In the genomic region with DNA sequence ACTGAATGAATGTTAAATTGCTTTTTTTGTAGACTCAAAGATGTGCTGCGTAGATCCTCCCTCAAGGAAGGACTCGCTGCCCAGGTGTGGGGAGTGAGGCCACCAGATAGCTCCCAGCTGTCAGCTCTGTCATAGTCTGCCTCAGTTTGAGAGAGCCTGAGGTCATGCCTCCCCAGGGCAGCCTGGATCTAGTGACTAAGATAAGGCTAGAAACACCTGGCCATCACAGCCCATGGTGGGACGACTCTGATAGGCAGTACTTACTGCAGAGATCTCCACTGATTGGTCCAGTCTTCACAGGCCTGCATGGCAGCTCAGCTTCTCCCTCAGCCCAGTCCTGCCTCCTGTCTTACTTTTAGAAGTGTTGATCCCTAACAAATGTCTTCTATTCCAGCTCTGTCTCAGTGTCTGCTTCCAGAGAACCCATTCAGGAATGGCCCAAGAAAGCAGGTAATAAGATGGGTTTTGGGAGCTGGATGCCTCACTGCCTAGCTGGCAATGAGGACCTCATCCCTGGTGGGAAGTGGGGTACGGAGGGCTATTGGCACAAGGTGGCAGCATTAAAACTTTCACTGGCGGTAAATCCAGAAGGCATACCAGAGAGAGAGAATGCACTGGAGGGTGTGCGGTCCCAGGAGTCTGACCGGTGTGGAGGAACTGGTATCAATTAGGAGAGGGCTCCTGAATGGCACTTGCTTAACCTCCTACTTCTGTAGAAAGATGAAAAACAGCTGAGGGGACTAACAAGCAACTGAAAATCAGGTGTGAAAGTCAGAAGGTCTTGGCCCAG, we compare ENCODE assay signal across 30 cellular contexts. TPM values are rescaled to one million over a fixed set of nuclear protein-coding genes. Genes with fewer than 3 reads are reported as not detected.
DNase-seq lines count a peak whose midpoint lies in the region; ATAC-seq and TF ChIP-seq lines count a peak whose summit lies in the region.
"Had no signal": no experiment of that assay in that cellular context is flagged by ENCODE, and none has a peak within 500 bp of the region (broad histone marks: within the 10 kb centered on the region; RNA-seq: fewer than 3 reads in every experiment).

No MANE protein-coding gene starts in this region.

- H3K4me3 Mint-ChIP-seq in stimulated activated effector memory CD8-positive, alpha-beta T cell treated with anti-CD3 and anti-CD28 coated beads, Interleukin-12 subunit alpha, Interleukin-12 subunit beta, amount 100 ng/mL, for 72 hours: no peak overlapping the region
- H3K4me3 Mint-ChIP-seq: activated CD4-positive, alpha-beta T cell treated with anti-CD3 and anti-CD28 coated beads for 36 hours; central memory CD8-positive, alpha-beta T cell; natural killer cell had no signal

- no peaks in the 10 kb centered on the region for H3K36me3 ChIP-seq in Panc1 (ENCODE audit: control insufficient read depth, insufficient read depth, low read length)
- no peaks in the 10 kb centered on the region for H3K36me3 ChIP-seq in ascending aorta
- no peaks in the 10 kb centered on the region for H3K36me3 ChIP-seq in right atrium auricular region
- H3K36me3 ChIP-seq: BLaER1 treated with 17β-estradiol and CSF1 and Interleukin-3, amounts not matched to agents 10 nM and 100 nM; spleen; upper lobe of left lung had no signal

- no peak for TF ChIP-seq CTCF in Panc1 (IDR thresholded peaks at IDR 0.05)
- no peak for TF ChIP-seq CTCF in ascending aorta (IDR thresholded peaks at IDR 0.05)
- no peak for TF ChIP-seq CTCF in right atrium auricular region (IDR thresholded peaks at IDR 0.05)

- POLR2A ChIA-PET in Panc1 (lab: Charles Lee): no interaction called here

- intact Hi-C loops in Panc1 (cut with micrococcal nuclease; ENCODE audit: unreplicated experiment) (no loop called here), ascending aorta (cut with DNase I) (no loop called here)

- H3K4me1 ChIP-seq in Panc1 (ENCODE audit: control insufficient read depth, insufficient read depth, low read length): peaks cover 9% of the 10 kb centered on the region; the same call in 1 of the 2 replicates
- H3K4me1 ChIP-seq in ascending aorta: no peaks in the 10 kb centered on the region
- H3K4me1 ChIP-seq in right atrium auricular region: no peaks in the 10 kb centered on the region
- H3K4me1 ChIP-seq: BLaER1 treated with 17β-estradiol and CSF1 and Interleukin-3, amounts not matched to agents 10 nM and 100 nM; spleen; upper lobe of left lung had no signal

- no peaks in the 10 kb centered on the region for H3K9me3 ChIP-seq in Panc1 (ENCODE audit: control insufficient read depth, insufficient read depth, low read depth, low read length)
- no peaks in the 10 kb centered on the region for H3K9me3 ChIP-seq in ascending aorta
- no peaks in the 10 kb centered on the region for H3K9me3 ChIP-seq in right atrium auricular region
- H3K9me3 ChIP-seq: BLaER1 treated with 17β-estradiol and CSF1 and Interleukin-3, amounts not matched to agents 10 nM and 100 nM; spleen; upper lobe of left lung had no signal

- DNase-seq in ELF-1 (ENCODE audit: low read depth, low spot score) (peak; percentile 58), Panc1 (ENCODE audit: low read depth, low spot score) (no peak), erythroblast (lab: John Stamatoyannopoulos, UW) (peak; percentile 38 to 50), pons (ENCODE audit: low spot score) (no peak), ascending aorta (ENCODE audit: low spot score in 2 of 2) (no peak), right atrium auricular region (ENCODE audit: low spot score) (no peak), NCI-H2107 treated with DMSO at 0.1 percent for 48 hours (lab: John Stamatoyannopoulos, UW; ENCODE audit: unreplicated experiment) (no peak)
- no peak for DNase-seq in stimulated activated effector memory CD8-positive, alpha-beta T cell treated with anti-CD3 and anti-CD28 coated beads, Interleukin-12 subunit alpha, Interleukin-12 subunit beta, amount 100 ng/mL, for 72 hours (ENCODE audit: low spot score in 2 of 2)
- DNase-seq: activated CD4-positive, alpha-beta T cell treated with anti-CD3 and anti-CD28 coated beads for 36 hours; activated T-cell treated with anti-CD3 and anti-CD28 coated beads, Interleukin-2, amount 50 U/mL, for 1 hour; kidney; natural killer cell; NCI-H1048; NCI-H187; NCI-H2171 treated with DMSO at 0.1 percent for 48 hours; NCI-H524 treated with DMSO at 0.1 percent for 48 hours; NK-92 treated with Interleukin-12 subunit alpha and Interleukin-12 subunit beta, amount 100 ng/mL, for 24 hours; PC-9; retina; SIG-M5; spleen; upper lobe of left lung had no signal

- no peaks in the 10 kb centered on the region for H3K36me3 Mint-ChIP-seq in stimulated activated effector memory CD8-positive, alpha-beta T cell treated with anti-CD3 and anti-CD28 coated beads, Interleukin-12 subunit alpha, Interleukin-12 subunit beta, amount 100 ng/mL, for 72 hours
- H3K36me3 Mint-ChIP-seq: natural killer cell had no signal

- in situ Hi-C loops in Panc1 (cut with HindIII; ENCODE audit: low pct_unique_long_range_greater_than_20kb, low sequenced_read_pairs): no loop called here

- no peak overlapping the region for H3K4me3 ChIP-seq in Panc1 (ENCODE audit: low read depth in 2 of 2, low read length in 2 of 2)
- no peak overlapping the region for H3K4me3 ChIP-seq in ascending aorta
- no peak overlapping the region for H3K4me3 ChIP-seq in right atrium auricular region
- H3K4me3 ChIP-seq: BLaER1 treated with 17β-estradiol and CSF1 and Interleukin-3, amounts not matched to agents 10 nM and 100 nM; PC-9; spleen; upper lobe of left lung had no signal

- ATAC-seq in Panc1: peak; percentile 50; the same call in 1 of the 2 replicates
- peak; percentile 16 for ATAC-seq in stimulated activated effector memory CD8-positive, alpha-beta T cell treated with anti-CD3 and anti-CD28 coated beads, Interleukin-12 subunit alpha, Interleukin-12 subunit beta, amount 100 ng/mL, for 72 hours
- ATAC-seq: activated CD4-positive, alpha-beta T cell treated with anti-CD3 and anti-CD28 coated beads for 36 hours had no signal

- no peaks in the 10 kb centered on the region for H3K9me3 Mint-ChIP-seq in stimulated activated effector memory CD8-positive, alpha-beta T cell treated with anti-CD3 and anti-CD28 coated beads, Interleukin-12 subunit alpha, Interleukin-12 subunit beta, amount 100 ng/mL, for 72 hours
- H3K9me3 Mint-ChIP-seq: central memory CD8-positive, alpha-beta T cell; natural killer cell had no signal

- BruUV-seq in Panc1 (replicated peaks; lab: Mats Ljungman, UMichigan): no TSS peak

- CTCF ChIA-PET in Panc1 (lab: Charles Lee): interaction anchor here (0.7 to 1.0 kb wide), 2 partner anchors 24 to 46 kb away, joined by 4 to 7 read pairs; no protein-coding TSS in a partner anchor

- no peak overlapping the region for H3K27ac Mint-ChIP-seq in stimulated activated effector memory CD8-positive, alpha-beta T cell treated with anti-CD3 and anti-CD28 coated beads, Interleukin-12 subunit alpha, Interleukin-12 subunit beta, amount 100 ng/mL, for 72 hours
- H3K27ac Mint-ChIP-seq: activated CD4-positive, alpha-beta T cell treated with anti-CD3 and anti-CD28 coated beads for 36 hours; natural killer cell had no signal

- no peaks in the 10 kb centered on the region for H3K27me3 ChIP-seq in Panc1 (ENCODE audit: control insufficient read depth, insufficient read depth, low read length)
- H3K27me3 ChIP-seq in ascending aorta: no peaks in the 10 kb centered on the region
- no peaks in the 10 kb centered on the region for H3K27me3 ChIP-seq in right atrium auricular region
- H3K27me3 ChIP-seq: BLaER1 treated with 17β-estradiol and CSF1 and Interleukin-3, amounts not matched to agents 10 nM and 100 nM; upper lobe of left lung had no signal

- H3K4me1 Mint-ChIP-seq in stimulated activated effector memory CD8-positive, alpha-beta T cell treated with anti-CD3 and anti-CD28 coated beads, Interleukin-12 subunit alpha, Interleukin-12 subunit beta, amount 100 ng/mL, for 72 hours: no peaks in the 10 kb centered on the region
- H3K4me1 Mint-ChIP-seq: activated CD4-positive, alpha-beta T cell treated with anti-CD3 and anti-CD28 coated beads for 36 hours; central memory CD8-positive, alpha-beta T cell; natural killer cell had no signal

- no peak for TF ChIP-seq POLR2A in erythroblast (IDR thresholded peaks at IDR 0.05; ENCODE audit: low read length)

- H3K27ac ChIP-seq in Panc1 (ENCODE audit: low read length) (no peak overlapping the region), ascending aorta (no peak overlapping the region), right atrium auricular region (no peak overlapping the region)
- H3K27ac ChIP-seq: BLaER1 treated with 17β-estradiol and CSF1 and Interleukin-3, amounts not matched to agents 10 nM and 100 nM; PC-9; spleen; upper lobe of left lung had no signal

RNA-seq across cellular contexts. Expression of gene GPR37L1, which starts 55.3 kb away (rescaled TPM):
- total RNA-seq in Panc1 (2021; ENCODE audit: unreplicated experiment) (0.44 TPM), ascending aorta (not detected), right atrium auricular region (under 1 TPM in 1 of 2 donors, not detected in 1; 0.07 TPM)
- 0.39 TPM for polyA plus RNA-seq in Panc1 (2012; ENCODE audit: insufficient read length)
- total RNA-seq: activated CD4-positive, alpha-beta T cell treated with anti-CD3 and anti-CD28 coated beads for 36 hours; activated CD8-positive, alpha-beta memory T cell treated with anti-CD3 and anti-CD28 coated beads for 36 hours; dermis microvascular lymphatic vessel endothelial cell; fibroblast of lung; natural killer cell; osteoblast; spleen; T-helper 1 cell treated with Interleukin-12 subunit alpha and Interleukin-12 subunit beta and Interleukin-4 antibody, amounts not matched to agents 30 ng/mL and 1 ng/mL, for 36 hours had no signal
- polyA plus RNA-seq: AG04450, fibroblast of lung had no signal

RNA-seq across cellular contexts. Expression of gene ELF3, which starts 57.0 kb away (rescaled TPM):
- 126 TPM for total RNA-seq in Panc1 (2021; ENCODE audit: unreplicated experiment)
- 85.4 TPM for polyA plus RNA-seq in Panc1 (2012; ENCODE audit: insufficient read length)
- 0.96 TPM for total RNA-seq in ascending aorta
- total RNA-seq in right atrium auricular region: 1 to 10 TPM in 1 of 2 donors, not detected in 1; 1.7 TPM

Comparison
In these comparisons a context has a peak if more than half of its experiments do, and no peak if none do; other contexts are left out.
1. DNase-seq: peak in ELF-1 (single experiment) and erythroblast (2 of 2); none in Panc1 (single experiment), stimulated activated effector memory CD8-positive, alpha-beta T cell treated with anti-CD3 and anti-CD28 coated beads, Interleukin-12 subunit alpha, Interleukin-12 subunit beta, amount 100 ng/mL, for 72 hours (0 of 2), pons (single experiment), ascending aorta (0 of 2), right atrium auricular region (single experiment) and NCI-H2107 treated with DMSO at 0.1 percent for 48 hours (single experiment).
2. RNA of gene ELF3, which starts 57.0 kb away (total RNA-seq): 126 TPM in Panc1 (single experiment); 1.7 TPM in right atrium auricular region and 0.96 TPM in ascending aorta (single experiment); every median in the first group is over 10 times any median in the second.